ENCODE assay signal across 15 cellular contexts in the genomic region with DNA sequence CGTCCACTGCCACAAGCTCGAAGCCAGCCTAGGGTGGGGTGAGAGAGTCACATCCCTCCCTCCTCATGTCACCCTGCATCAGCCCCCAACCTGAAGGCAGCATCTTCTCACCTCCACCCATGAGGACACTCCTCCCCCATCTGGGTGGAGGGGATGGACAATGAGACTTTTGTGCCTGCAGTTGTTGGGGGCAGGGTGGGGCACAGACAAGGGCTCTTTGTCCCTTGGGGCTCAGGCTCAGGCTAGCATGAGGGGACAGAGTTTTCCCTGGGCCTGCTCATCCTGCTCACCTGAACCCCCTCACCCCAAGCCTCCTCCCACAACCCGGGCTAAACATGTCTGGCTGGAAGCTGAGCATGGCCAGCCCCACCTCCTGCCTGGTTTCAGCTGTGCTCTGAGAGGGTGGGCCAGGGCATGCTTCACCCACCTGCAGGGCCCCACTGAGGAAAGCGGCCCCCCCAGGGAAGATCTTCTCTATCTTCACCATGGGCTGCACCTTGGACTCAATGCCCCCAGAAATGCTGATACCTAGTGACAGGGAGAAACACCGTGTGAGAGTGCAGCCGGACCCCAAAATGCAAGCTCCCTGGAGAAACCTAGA. TPM values are rescaled to one million over a fixed set of nuclear protein-coding genes. Genes with fewer than 3 reads are reported as not detected.
DNase-seq lines count a peak whose midpoint lies in the region; ATAC-seq and TF ChIP-seq lines count a peak whose summit lies in the region.
"Had no signal": no experiment of that assay in that cellular context is flagged by ENCODE, and none has a peak within 500 bp of the region (broad histone marks: within the 10 kb centered on the region; RNA-seq: fewer than 3 reads in every experiment).

No MANE protein-coding gene starts in this region.

- DNase-seq in C1 segment of cervical spinal cord (lab: John Stamatoyannopoulos, UW) (peak in 11 of 14 donors; percentile 8 to 82 (median 65)), mesothelial cell of epicardium (ENCODE audit: low spot score in 2 of 2, unreplicated experiment in 2 of 2) (no peak), colonic mucosa (no peak), NCI-H1105 treated with DMSO at 0.1 percent for 48 hours (lab: John Stamatoyannopoulos, UW) (no peak)
- DNase-seq: activated CD4-positive, alpha-beta T cell treated with anti-CD3 and anti-CD28 coated beads, Interleukin-2, amount 10 ng/mL, durations not matched to agents 24 days and 14 days; activated T-cell treated with anti-CD3 and anti-CD28 coated beads, Interleukin-2, amount 50 U/mL, for 4 hours; CD8-positive, alpha-beta memory T cell; NCI-H1092 treated with DMSO at 0.1 percent for 48 hours; NK-92 treated with Interleukin-12 subunit alpha and Interleukin-12 subunit beta, amount 100 ng/mL, for 24 hours; stimulated activated naive CD4-positive, alpha-beta T cell; T1000 had no signal

- H3K27me3 Mint-ChIP-seq in brain = peaks cover 6% of the 10 kb centered on the region
- no peaks in the 10 kb centered on the region for H3K27me3 Mint-ChIP-seq in mesothelial cell of epicardium (ENCODE audit: low read depth)

- H3K27me3 ChIP-seq in colonic mucosa = no peaks in the 10 kb centered on the region
- H3K27me3 ChIP-seq: hepatocyte had no signal

- no peaks in the 10 kb centered on the region for H3K4me1 ChIP-seq in colonic mucosa

- H3K4me1 Mint-ChIP-seq in brain (peaks cover 36% of the 10 kb centered on the region), mesothelial cell of epicardium (peaks cover 17% of the 10 kb centered on the region)

- H3K4me3 Mint-ChIP-seq in brain (no peak overlapping the region), mesothelial cell of epicardium (no peak overlapping the region)
- H3K4me3 Mint-ChIP-seq: activated CD4-positive, alpha-beta T cell treated with anti-CD3 and anti-CD28 coated beads, Interleukin-2, amount 10 ng/mL, durations not matched to agents 24 days and 14 days; activated T-cell treated with anti-CD3 and anti-CD28 coated beads, Interleukin-2, amount 50 U/mL, for 4 hours; CD8-positive, alpha-beta memory T cell had no signal

- H3K36me3 ChIP-seq in colonic mucosa = no peaks in the 10 kb centered on the region

- H3K27ac Mint-ChIP-seq in brain (peak overlapping the region; percentile 45 to 95 (median 71)), mesothelial cell of epicardium (peak overlapping the region; percentile 43)
- H3K27ac Mint-ChIP-seq: activated CD4-positive, alpha-beta T cell treated with anti-CD3 and anti-CD28 coated beads, Interleukin-2, amount 10 ng/mL, durations not matched to agents 24 days and 14 days; CD8-positive, alpha-beta memory T cell had no signal

- H3K9me3 ChIP-seq in colonic mucosa = no peaks in the 10 kb centered on the region

- H3K9me3 Mint-ChIP-seq in brain (peaks cover 0 to 4% (median 0%) of the 10 kb centered on the region in 5 experiments), mesothelial cell of epicardium (no peaks in the 10 kb centered on the region)
- H3K9me3 Mint-ChIP-seq: activated CD4-positive, alpha-beta T cell treated with anti-CD3 and anti-CD28 coated beads, Interleukin-2, amount 10 ng/mL, durations not matched to agents 24 days and 14 days; activated T-cell treated with anti-CD3 and anti-CD28 coated beads, Interleukin-2, amount 50 U/mL, for 4 hours; CD8-positive, alpha-beta memory T cell had no signal

- intact Hi-C loops in colonic mucosa (cut with DNase I) = no loop called here

- H3K27ac ChIP-seq in colonic mucosa = no peak overlapping the region
- H3K27ac ChIP-seq: hepatocyte had no signal

- H3K9ac ChIP-seq in colonic mucosa (ENCODE audit: low read depth in 2 of 2, low read length in 2 of 2) = no peak overlapping the region

- TF ChIP-seq CTCF in brain (conservative IDR thresholded peaks at IDR 0.05) (no peak), mesothelial cell of epicardium (IDR thresholded peaks at IDR 0.05; ENCODE audit: unreplicated experiment) (no peak), colonic mucosa (IDR thresholded peaks at IDR 0.05) (no peak)

- ATAC-seq in HG03571 (IDR thresholded peaks at IDR 0.05; ENCODE audit: unreplicated experiment) = no peak
- ATAC-seq: activated T-cell treated with anti-CD3 and anti-CD28 coated beads, Interleukin-2, amount 50 U/mL, for 4 hours; left lobe of liver had no signal

- no peak overlapping the region for H3K4me3 ChIP-seq in colonic mucosa
- H3K4me3 ChIP-seq: hepatocyte had no signal

- H3K36me3 Mint-ChIP-seq in brain = peaks cover 20% of the 10 kb centered on the region
- H3K36me3 Mint-ChIP-seq in mesothelial cell of epicardium = peaks cover 4% of the 10 kb centered on the region

RNA-seq across cellular contexts. Expression of a gene that starts 9.3 kb away (rescaled TPM):
- polyA plus RNA-seq in brain (ENCODE audit: insufficient read depth, low read depth, low replicate concordance) = 54.6 TPM
- 107 to 111 TPM (median 110 TPM) in 3 replicates for total RNA-seq in mesothelial cell of epicardium
- 10 to 100 TPM; 30.8 to 36.5 TPM for total RNA-seq in colonic mucosa

RNA-seq across cellular contexts. Expression of a gene that starts 21.6 kb away (rescaled TPM):
- 9.2 TPM for polyA plus RNA-seq in brain (ENCODE audit: insufficient read depth, low read depth, low replicate concordance)
- total RNA-seq in mesothelial cell of epicardium (11.7 to 13.9 TPM (median 12.4 TPM) in 3 replicates), colonic mucosa (10 to 100 TPM in 1 of 2 donors, 1 to 10 TPM in 1; 4.6 to 11.4 TPM)

RNA-seq across cellular contexts. Expression of a gene that starts 21.6 kb away (rescaled TPM):
- polyA plus RNA-seq in brain (ENCODE audit: insufficient read depth, low read depth, low replicate concordance) = 126 TPM
- total RNA-seq in mesothelial cell of epicardium (66.7 to 70.2 TPM (median 69.4 TPM) in 3 replicates), colonic mucosa (100 to 1,000 TPM in 1 of 2 donors, 10 to 100 TPM in 1; 71.5 to 105 TPM)

RNA-seq across cellular contexts. Expression of a gene that starts 22.0 kb away (rescaled TPM):
- 8.2 TPM for polyA plus RNA-seq in brain (ENCODE audit: insufficient read depth, low read depth, low replicate concordance)
- total RNA-seq in mesothelial cell of epicardium (1.2 to 1.8 TPM (median 1.8 TPM) in 3 replicates), colonic mucosa (under 1 TPM; 0.19 to 0.42 TPM)

RNA-seq across cellular contexts. Expression of a gene that starts 22.1 kb away (rescaled TPM):
- polyA plus RNA-seq in brain (ENCODE audit: insufficient read depth, low read depth, low replicate concordance) = 25.9 TPM
- 14.8 to 17.4 TPM (median 17.1 TPM) in 3 replicates for total RNA-seq in mesothelial cell of epicardium
- total RNA-seq in colonic mucosa = 10 to 100 TPM in 1 of 2 donors, 1 to 10 TPM in 1; 8.8 to 18.1 TPM

Comparison
In these comparisons a context has a peak if more than half of its experiments do, and no peak if none do; other contexts are left out.
1. DNase-seq: peak in C1 segment of cervical spinal cord (11 of 14); none in mesothelial cell of epicardium (0 of 2), colonic mucosa (single experiment) and NCI-H1105 treated with DMSO at 0.1 percent for 48 hours (single experiment).